In the genomic region with DNA sequence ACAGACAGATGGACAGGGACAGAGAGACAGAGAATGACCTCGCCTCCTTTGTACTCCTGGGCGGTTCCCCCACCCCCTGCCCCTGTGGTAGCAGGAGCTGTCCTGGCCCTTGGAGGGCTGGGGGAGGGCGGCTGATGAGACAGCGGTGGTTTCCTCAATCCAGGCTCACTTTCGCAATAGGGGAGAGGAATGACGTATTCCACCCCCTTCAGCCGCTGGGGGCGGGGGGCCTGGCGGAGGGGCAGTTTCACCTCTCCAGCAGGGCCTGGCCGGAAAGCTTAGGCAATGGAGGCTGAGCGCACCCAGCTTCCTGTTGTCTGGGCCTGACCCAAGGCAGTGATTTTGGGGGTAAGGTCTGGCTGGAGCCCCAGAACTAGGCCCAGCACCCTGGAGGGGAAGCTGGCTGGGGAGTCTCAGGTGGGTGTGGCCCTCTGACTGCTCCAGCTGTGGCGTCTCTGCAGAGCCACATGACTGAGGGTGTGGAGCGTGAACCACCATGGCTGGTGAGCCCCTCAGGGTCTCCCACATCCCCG, we compare ENCODE assay signal across 8 cellular contexts. TPM values are rescaled to one million over a fixed set of nuclear protein-coding genes. Genes with fewer than 3 reads are reported as not detected.
A peak's percentile ranks its signal among the peaks of the same experiment; 100 is the strongest.
DNase-seq lines count a peak whose midpoint lies in the region; ATAC-seq and TF ChIP-seq lines count a peak whose summit lies in the region.

No MANE protein-coding gene starts in this region.

- intact Hi-C loops in sigmoid colon (cut with DNase I), result no loop called here

- TF ChIP-seq EP300 in sigmoid colon (IDR thresholded peaks at IDR 0.05), result peak in 2 of 4 donors; percentile 31 to 55

- ATAC-seq in HG02798 (IDR thresholded peaks at IDR 0.05; ENCODE audit: poor library complexity, unreplicated experiment) (peak; percentile 30), RWPE2 (ENCODE audit: low read depth) (peak; percentile 74)

- WGBS in sigmoid colon, 2 donors, result 24 to 45% methylated on average over 14 of the region's 14 CpGs

- H3K4me1 ChIP-seq in RWPE2 (ENCODE audit: insufficient read depth, poor library complexity, severe bottlenecking), result peaks cover 57% of the 10 kb centered on the region
- H3K4me1 ChIP-seq in sigmoid colon, result peaks cover 0 to 21% (median 11%) of the 10 kb centered on the region in 4 donors

- H3K27me3 ChIP-seq in RWPE2 (ENCODE audit: insufficient read depth, poor library complexity, severe bottlenecking) (no peaks in the 10 kb centered on the region), sigmoid colon (peaks cover 0 to 7% (median 0%) of the 10 kb centered on the region in 3 donors)

- peak overlapping the region; percentile 63 for H3K27ac ChIP-seq in RWPE2 (ENCODE audit: poor library complexity, severe bottlenecking)
- peak overlapping the region; percentile 62 to 79 (median 74) for H3K27ac ChIP-seq in sigmoid colon

- H3K36me3 ChIP-seq in RWPE2 (ENCODE audit: low read depth), result no peaks in the 10 kb centered on the region
- H3K36me3 ChIP-seq in sigmoid colon, result no peaks in the 10 kb centered on the region

- no peak for TF ChIP-seq POLR2A in sigmoid colon (IDR thresholded peaks at IDR 0.05)

- no peak for TF ChIP-seq CTCF in RWPE2 (IDR thresholded peaks at IDR 0.05; ENCODE audit: poor library complexity, severe bottlenecking)
- no peak for TF ChIP-seq CTCF in sigmoid colon (IDR thresholded peaks at IDR 0.05)

- H3K9me3 ChIP-seq in RWPE2 (ENCODE audit: severe bottlenecking) (no peaks in the 10 kb centered on the region), sigmoid colon (no peaks in the 10 kb centered on the region)

- DNase-seq in GM04504 (ENCODE audit: low read depth) (peak; percentile 35), RWPE2 (ENCODE audit: low spot score) (peak; percentile 90), glomerular visceral epithelial cell (ENCODE audit: extremely low spot score) (peak; percentile 92), sigmoid colon (peak; percentile 96), OCI-M2 (lab: John Stamatoyannopoulos, UW; ENCODE audit: unreplicated experiment) (no peak), NCI-H2171 (lab: John Stamatoyannopoulos, UW) (no peak)
- DNase-seq in activated effector memory CD4-positive, alpha-beta T cell treated with anti-CD3 and anti-CD28 coated beads, Interleukin-2, amount 50 U/mL, for 16 hours, result peak; percentile 94

- H3K4me3 ChIP-seq in RWPE2 (ENCODE audit: severe bottlenecking), result no peak overlapping the region
- H3K4me3 ChIP-seq in sigmoid colon, result no peak overlapping the region

RNA-seq across cellular contexts. Expression of a gene that starts 7.4 kb away (rescaled TPM):
- 10 to 100 TPM in 3 of 4 donors, 1 to 10 TPM in 1; 8.9 to 12.7 (median 11.0) TPM for total RNA-seq in sigmoid colon
- polyA plus RNA-seq in sigmoid colon, result 10 to 100 TPM in 2 of 3 donors, 1 to 10 TPM in 1; 9.2 to 35.5 (median 10.8) TPM

RNA-seq across cellular contexts. Expression of a gene that starts 32.8 kb away (rescaled TPM):
- not detected for total RNA-seq in sigmoid colon
- polyA plus RNA-seq in sigmoid colon, result under 1 TPM in 1 of 3 donors, not detected in 2; 0.07 TPM

Comparison
In these comparisons a context has a peak if more than half of its experiments do, and no peak if none do; other contexts are left out.
1. DNase-seq: peak in GM04504 (single experiment), RWPE2 (single experiment), activated effector memory CD4-positive, alpha-beta T cell treated with anti-CD3 and anti-CD28 coated beads, Interleukin-2, amount 50 U/mL, for 16 hours (single experiment), glomerular visceral epithelial cell (single experiment) and sigmoid colon (single experiment); none in OCI-M2 (single experiment) and NCI-H2171 (single experiment).